8 cellular contexts compared by ENCODE assay signal in genomic region chr3:170410428-170411029, GRCh38. TPM values are rescaled to one million over a fixed set of nuclear protein-coding genes. Genes with fewer than 3 reads are reported as not detected.
DNase-seq lines count a peak whose midpoint lies in the region; ATAC-seq and TF ChIP-seq lines count a peak whose summit lies in the region.

No MANE protein-coding gene starts in this region.

- no peaks in the 10 kb centered on the region for H3K27me3 ChIP-seq in mesenchymal stem cell (ENCODE audit: control insufficient read depth in 1 of 2, insufficient read depth in 1 of 2, low read length in 2 of 2)

- H3K27me3 Mint-ChIP-seq in activated T-helper 1 cell treated with anti-CD3 and anti-CD28 coated beads, Interleukin-12 subunit alpha, Interleukin-12 subunit beta, Interleukin-2, Interleukin-4 antibody, amounts not matched to agents 30 ng/mL and 10 ng/mL and 1 ng/mL, durations not matched to agents 14 hours and 24 hours and 36 hours (ENCODE audit: insufficient read depth) = peaks cover 11% of the 10 kb centered on the region
- H3K27me3 Mint-ChIP-seq in WTC11 (ENCODE audit: low read depth) = no peaks in the 10 kb centered on the region

- H3K9me3 Mint-ChIP-seq in activated T-helper 1 cell treated with anti-CD3 and anti-CD28 coated beads, Interleukin-12 subunit alpha, Interleukin-12 subunit beta, Interleukin-2, Interleukin-4 antibody, amounts not matched to agents 30 ng/mL and 10 ng/mL and 1 ng/mL, durations not matched to agents 14 hours and 24 hours and 36 hours = no peaks in the 10 kb centered on the region
- H3K9me3 Mint-ChIP-seq in WTC11 = no peaks in the 10 kb centered on the region

- H2AK5ac ChIP-seq in mesenchymal stem cell (ENCODE audit: low read length, severe bottlenecking) = no peak overlapping the region

- no peaks in the 10 kb centered on the region for H3K79me1 ChIP-seq in mesenchymal stem cell (replicated peaks; ENCODE audit: low read length, poor library complexity, severe bottlenecking)

- H3K4me3 Mint-ChIP-seq in activated T-helper 1 cell treated with anti-CD3 and anti-CD28 coated beads, Interleukin-12 subunit alpha, Interleukin-12 subunit beta, Interleukin-2, Interleukin-4 antibody, amounts not matched to agents 30 ng/mL and 10 ng/mL and 1 ng/mL, durations not matched to agents 14 hours and 24 hours and 36 hours = no peak overlapping the region
- no peak overlapping the region for H3K4me3 Mint-ChIP-seq in WTC11

- no peak overlapping the region for H2AFZ ChIP-seq in mesenchymal stem cell (ENCODE audit: low read depth, low read length)

- WGBS in mesenchymal stem cell = 95% methylated on average over 3 of the region's 4 CpGs

- H2BK15ac ChIP-seq in mesenchymal stem cell (ENCODE audit: low read depth, poor library complexity, severe bottlenecking) = no peak overlapping the region

- DNase-seq in EH (ENCODE audit: low read depth) = peak; percentile 45
- DNase-seq in MV-4-11 (lab: John Stamatoyannopoulos, UW) = peak; percentile 19
- peak; percentile 46 for DNase-seq in astrocyte of the hippocampus (ENCODE audit: low read depth, low spot score)
- DNase-seq in mesenchymal stem cell = peak; percentile 42
- no peak for DNase-seq in activated T-helper 1 cell treated with anti-CD3 and anti-CD28 coated beads, Interleukin-12 subunit alpha, Interleukin-12 subunit beta, Interleukin-2, Interleukin-4 antibody, amounts not matched to agents 30 ng/mL and 10 ng/mL and 1 ng/mL, durations not matched to agents 14 hours and 24 hours and 36 hours (ENCODE audit: low spot score)
- no peak for DNase-seq in HCEC 1CT
- no peak for DNase-seq in WTC11 (ENCODE audit: low spot score)

- no peak for ATAC-seq in WTC11
- no peak for ATAC-seq in HG02642 (IDR thresholded peaks at IDR 0.05; ENCODE audit: poor library complexity, unreplicated experiment)

- H2BK120ac ChIP-seq in mesenchymal stem cell (ENCODE audit: low read depth, low read length) = no peak overlapping the region

- no peak overlapping the region for H3K4me3 ChIP-seq in mesenchymal stem cell (ENCODE audit: insufficient read depth in 1 of 2, low read depth in 1 of 2, low read length in 2 of 2)

- no peaks in the 10 kb centered on the region for H3K36me3 ChIP-seq in mesenchymal stem cell (ENCODE audit: control insufficient read depth in 1 of 2, insufficient read depth in 2 of 2, low read depth in 1 of 2, low read length in 2 of 2)

- CTCF ChIA-PET in WTC11 (lab: Charles Lee) = interaction anchor here (0.8 to 5.0 kb wide), 10 partner anchors 9 to 637 kb away, joined by 3 to 138 read pairs (median 4); partner anchors contain the start of gene CLDN11

- H4K91ac ChIP-seq in mesenchymal stem cell (ENCODE audit: low read length) = no peak overlapping the region

- H3K4me2 ChIP-seq in mesenchymal stem cell (ENCODE audit: low read length, poor library complexity, severe bottlenecking) = no peak overlapping the region

- no peak overlapping the region for H3K27ac ChIP-seq in mesenchymal stem cell (ENCODE audit: low read length, poor library complexity, severe bottlenecking)

- no peak overlapping the region for H2BK5ac ChIP-seq in mesenchymal stem cell (ENCODE audit: low read depth, low read length, poor library complexity, severe bottlenecking)

- no peak overlapping the region for H3K27ac Mint-ChIP-seq in activated T-helper 1 cell treated with anti-CD3 and anti-CD28 coated beads, Interleukin-12 subunit alpha, Interleukin-12 subunit beta, Interleukin-2, Interleukin-4 antibody, amounts not matched to agents 30 ng/mL and 10 ng/mL and 1 ng/mL, durations not matched to agents 14 hours and 24 hours and 36 hours
- H3K27ac Mint-ChIP-seq in WTC11 = no peak overlapping the region

- TF ChIP-seq CTCF in WTC11 (IDR thresholded peaks at IDR 0.05) = no peak

- H3K14ac ChIP-seq in mesenchymal stem cell (ENCODE audit: low read length in 2 of 2) = no peak overlapping the region

- H3K9me3 ChIP-seq in mesenchymal stem cell (ENCODE audit: control insufficient read depth, low read length) = no peaks in the 10 kb centered on the region

- H3K36me3 Mint-ChIP-seq in activated T-helper 1 cell treated with anti-CD3 and anti-CD28 coated beads, Interleukin-12 subunit alpha, Interleukin-12 subunit beta, Interleukin-2, Interleukin-4 antibody, amounts not matched to agents 30 ng/mL and 10 ng/mL and 1 ng/mL, durations not matched to agents 14 hours and 24 hours and 36 hours (ENCODE audit: low read depth) = no peaks in the 10 kb centered on the region
- no peaks in the 10 kb centered on the region for H3K36me3 Mint-ChIP-seq in WTC11

- intact Hi-C loops in activated T-helper 1 cell treated with anti-CD3 and anti-CD28 coated beads, Interleukin-12 subunit alpha, Interleukin-12 subunit beta, Interleukin-2, Interleukin-4 antibody, amounts not matched to agents 30 ng/mL and 10 ng/mL and 1 ng/mL, durations not matched to agents 14 hours and 24 hours and 36 hours (cut with micrococcal nuclease) = loop anchor here (5.0 kb wide), 2 partner anchors 457 to 548 kb away; no protein-coding TSS in a partner anchor

- H4K8ac ChIP-seq in mesenchymal stem cell (ENCODE audit: low read length) = no peak overlapping the region

- no peak overlapping the region for H3K9ac ChIP-seq in mesenchymal stem cell (ENCODE audit: low read length)

- no peak overlapping the region for H2BK12ac ChIP-seq in mesenchymal stem cell (ENCODE audit: low read length in 2 of 2)

- H3K4me1 ChIP-seq in mesenchymal stem cell (ENCODE audit: control insufficient read depth, insufficient read depth, low read depth, low read length) = no peaks in the 10 kb centered on the region

- H3K4ac ChIP-seq in mesenchymal stem cell (ENCODE audit: low read depth in 1 of 2, low read length in 2 of 2) = no peak overlapping the region

- H3K23ac ChIP-seq in mesenchymal stem cell (ENCODE audit: low read length in 2 of 2) = no peak overlapping the region

- no peaks in the 10 kb centered on the region for H3K4me1 Mint-ChIP-seq in activated T-helper 1 cell treated with anti-CD3 and anti-CD28 coated beads, Interleukin-12 subunit alpha, Interleukin-12 subunit beta, Interleukin-2, Interleukin-4 antibody, amounts not matched to agents 30 ng/mL and 10 ng/mL and 1 ng/mL, durations not matched to agents 14 hours and 24 hours and 36 hours (ENCODE audit: low read depth)
- H3K4me1 Mint-ChIP-seq in WTC11 = peaks cover 13% of the 10 kb centered on the region

- H3K18ac ChIP-seq in mesenchymal stem cell (ENCODE audit: low read depth in 1 of 2, low read length in 2 of 2) = peak overlapping the region in 1 of 2 experiments; percentile 52

- POLR2A ChIA-PET in WTC11 (lab: Charles Lee) = no interaction called here

TF ChIP-seq in WTC11, 78 proteins besides CTCF, POLR2A, EP300 and RAD21 (continues in another document):
- no peak for TF ChIP-seq MXD4 (CRISPR knock-in tag; IDR thresholded peaks at IDR 0.05; ENCODE audit: borderline replicate concordance)
- TF ChIP-seq STAT6 (CRISPR knock-in tag; conservative IDR thresholded peaks at IDR 0.05; ENCODE audit: low read depth) = no peak
- TF ChIP-seq ZNF121 (CRISPR knock-in tag; IDR thresholded peaks at IDR 0.05) = no peak
- TF ChIP-seq MYBL2 (CRISPR knock-in tag; IDR thresholded peaks at IDR 0.05) = no peak
- TF ChIP-seq ZMAT4 (CRISPR knock-in tag; IDR thresholded peaks at IDR 0.05) = no peak

RNA-seq across cellular contexts. Expression of gene CLDN11, which starts 8.1 kb away (rescaled TPM):
- polyA plus RNA-seq in mesenchymal stem cell (2013, experiment 1 of 2) = 119 TPM
- polyA plus RNA-seq in mesenchymal stem cell (2013, experiment 2 of 2) = 118 TPM
- not detected in 2 replicates for total RNA-seq in activated T-helper 1 cell treated with anti-CD3 and anti-CD28 coated beads, Interleukin-12 subunit alpha, Interleukin-12 subunit beta, Interleukin-2, Interleukin-4 antibody, amounts not matched to agents 30 ng/mL and 10 ng/mL and 1 ng/mL, durations not matched to agents 14 hours and 24 hours and 36 hours
- 12.1 to 12.6 TPM (median 12.5 TPM) in 3 replicates for total RNA-seq in WTC11 (2021)

RNA-seq across cellular contexts. Expression of gene SKIL, which starts 53.0 kb away (rescaled TPM):
- 27.8 TPM for polyA plus RNA-seq in mesenchymal stem cell (2013, experiment 1 of 2)
- 28.9 TPM for polyA plus RNA-seq in mesenchymal stem cell (2013, experiment 2 of 2)
- total RNA-seq in activated T-helper 1 cell treated with anti-CD3 and anti-CD28 coated beads, Interleukin-12 subunit alpha, Interleukin-12 subunit beta, Interleukin-2, Interleukin-4 antibody, amounts not matched to agents 30 ng/mL and 10 ng/mL and 1 ng/mL, durations not matched to agents 14 hours and 24 hours and 36 hours = 27.5 and 29.4 TPM in 2 replicates
- 181 to 190 TPM (median 188 TPM) in 3 replicates for total RNA-seq in WTC11 (2021)

Comparison
In these comparisons a context has a peak if more than half of its experiments do, and no peak if none do; other contexts are left out.
1. DNase-seq: peak in EH (single experiment), MV-4-11 (single experiment), astrocyte of the hippocampus (single experiment) and mesenchymal stem cell (single experiment); none in activated T-helper 1 cell treated with anti-CD3 and anti-CD28 coated beads, Interleukin-12 subunit alpha, Interleukin-12 subunit beta, Interleukin-2, Interleukin-4 antibody, amounts not matched to agents 30 ng/mL and 10 ng/mL and 1 ng/mL, durations not matched to agents 14 hours and 24 hours and 36 hours (single experiment), HCEC 1CT (single experiment) and WTC11 (single experiment).
2. RNA of gene CLDN11, which starts 8.1 kb away (total RNA-seq): 12.1 to 12.6 TPM in WTC11; not detected in activated T-helper 1 cell treated with anti-CD3 and anti-CD28 coated beads, Interleukin-12 subunit alpha, Interleukin-12 subunit beta, Interleukin-2, Interleukin-4 antibody, amounts not matched to agents 30 ng/mL and 10 ng/mL and 1 ng/mL, durations not matched to agents 14 hours and 24 hours and 36 hours; every median in the first group is over 10 times any median in the second.